1 cellular context compared by ENCODE assay signal in the genomic region with DNA sequence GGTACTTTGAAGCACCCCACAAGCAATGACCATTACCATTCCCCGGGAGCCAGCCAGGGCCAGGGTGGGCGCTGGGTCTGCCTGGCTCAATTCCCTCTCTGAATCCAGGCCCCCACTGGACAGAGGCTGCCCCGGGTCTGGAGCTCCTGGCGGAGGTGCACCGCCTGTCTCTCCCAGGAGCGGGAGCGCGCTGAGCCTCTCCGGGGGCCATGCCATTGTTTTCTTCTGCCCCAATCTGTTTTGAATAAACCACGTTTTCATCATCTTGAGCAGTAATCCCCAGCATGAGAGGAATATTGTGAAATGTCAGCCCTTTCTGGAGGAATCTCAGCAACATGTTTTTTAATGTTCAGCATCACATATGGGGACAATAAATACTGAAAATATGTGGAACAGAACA.
TF ChIP-seq lines count a peak whose summit lies in the region.

No MANE protein-coding gene starts in this region.

TF ChIP-seq in WTC11, 78 proteins besides CTCF, POLR2A, EP300 and RAD21 (continued from another document):
- TF ChIP-seq, protein P1, sequence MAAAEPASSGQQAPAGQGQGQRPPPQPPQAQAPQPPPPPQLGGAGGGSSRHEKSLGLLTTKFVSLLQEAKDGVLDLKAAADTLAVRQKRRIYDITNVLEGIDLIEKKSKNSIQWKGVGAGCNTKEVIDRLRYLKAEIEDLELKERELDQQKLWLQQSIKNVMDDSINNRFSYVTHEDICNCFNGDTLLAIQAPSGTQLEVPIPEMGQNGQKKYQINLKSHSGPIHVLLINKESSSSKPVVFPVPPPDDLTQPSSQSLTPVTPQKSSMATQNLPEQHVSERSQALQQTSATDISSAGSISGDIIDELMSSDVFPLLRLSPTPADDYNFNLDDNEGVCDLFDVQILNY (CRISPR knock-in tag; IDR thresholded peaks at IDR 0.05): 0 out of 2 replicates have a peak, but pooled peaks have one; percentile 31
- no peak for TF ChIP-seq NFATC4 (CRISPR knock-in tag; IDR thresholded peaks at IDR 0.05)
- no peak for TF ChIP-seq NFE2L1 (CRISPR knock-in tag; IDR thresholded peaks at IDR 0.05)
- TF ChIP-seq NR2C2 (CRISPR knock-in tag; IDR thresholded peaks at IDR 0.05): no peak
- no peak for TF ChIP-seq IRF2 (CRISPR knock-in tag; IDR thresholded peaks at IDR 0.05; ENCODE audit: borderline replicate concordance, low read depth)
